ENCODE assay signal across 1 cellular context in the genomic region with DNA sequence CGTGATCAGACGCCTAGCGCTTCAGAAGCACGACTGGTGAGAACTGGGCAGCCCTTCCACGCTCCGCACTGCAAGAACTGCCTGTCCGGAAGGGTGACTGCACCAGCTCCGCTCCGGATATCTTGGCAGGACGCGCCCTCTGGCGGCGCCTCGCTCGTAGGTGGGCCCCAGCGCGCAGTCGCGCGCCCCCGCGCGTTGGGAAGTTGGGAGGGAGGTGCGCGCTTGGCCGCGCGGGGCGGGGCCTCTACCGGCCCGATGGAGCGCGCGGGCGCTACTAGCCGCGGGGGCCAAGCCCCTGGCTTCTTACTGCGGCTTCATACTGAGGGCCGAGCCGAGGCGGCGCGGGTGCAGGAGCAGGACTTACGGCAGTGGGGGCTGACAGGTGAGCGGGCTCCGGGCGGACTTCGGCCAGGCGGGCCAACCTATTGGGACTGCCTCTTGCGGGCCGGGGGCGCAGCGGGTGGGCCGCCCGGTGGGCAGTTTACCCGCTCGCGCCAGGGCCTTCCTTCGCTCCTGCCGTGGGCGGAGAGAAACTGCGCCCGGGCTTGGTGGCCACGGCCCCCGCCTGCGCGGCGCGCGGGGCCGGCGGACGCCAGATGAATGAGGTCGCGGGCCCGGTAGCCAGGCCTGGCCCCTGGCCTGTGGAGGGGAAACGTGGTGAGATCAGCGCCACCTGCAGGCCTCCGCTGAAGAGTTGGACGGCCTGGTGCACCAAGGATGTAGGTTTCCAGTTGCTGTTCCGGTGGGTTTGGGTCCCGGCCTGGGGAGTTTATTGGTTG.
TF ChIP-seq lines count a peak whose summit lies in the region.

A gene (plus strand): TSS at position 236 of the 779 bp plus-strand sequence. CDS start 20 bp downstream, at position 256.

TF ChIP-seq in HEK293, 187 proteins besides CTCF, POLR2A, EP300 and RAD21 (continued from another document and continues in another):
- TF ChIP-seq SETDB1 (IDR thresholded peaks at IDR 0.05; ENCODE audit: insufficient read length, low read length) = no peak
- TF ChIP-seq BCL11B (tag by site-specific recombination; IDR thresholded peaks at IDR 0.05; ENCODE audit: low read depth) = no peak; the same call in 1 of the 2 replicates
- peak; percentile 74 for TF ChIP-seq ZNF341 (tag by site-specific recombination; IDR thresholded peaks at IDR 0.05; ENCODE audit: low read depth)
- TF ChIP-seq ZNF311 (tag by site-specific recombination; IDR thresholded peaks at IDR 0.05; ENCODE audit: borderline replicate concordance) = no peak
- TF ChIP-seq KLF9 (tag by site-specific recombination; IDR thresholded peaks at IDR 0.05; ENCODE audit: low read depth) = peak; percentile 56; the same call in 1 of the 2 replicates
- TF ChIP-seq ZNF560 (tag by site-specific recombination; IDR thresholded peaks at IDR 0.05; ENCODE audit: borderline replicate concordance) = no peak
- TF ChIP-seq ZNF239 (tag by site-specific recombination; IDR thresholded peaks at IDR 0.05) = no peak
- TF ChIP-seq ZBTB1 (tag by site-specific recombination; IDR thresholded peaks at IDR 0.05) = no peak
- no peak for TF ChIP-seq GLI4 (tag by site-specific recombination; IDR thresholded peaks at IDR 0.05)
- TF ChIP-seq HOXD13 (CRISPR knock-in tag; IDR thresholded peaks at IDR 0.05; ENCODE audit: borderline replicate concordance) = no peak
- TF ChIP-seq, protein P1, sequence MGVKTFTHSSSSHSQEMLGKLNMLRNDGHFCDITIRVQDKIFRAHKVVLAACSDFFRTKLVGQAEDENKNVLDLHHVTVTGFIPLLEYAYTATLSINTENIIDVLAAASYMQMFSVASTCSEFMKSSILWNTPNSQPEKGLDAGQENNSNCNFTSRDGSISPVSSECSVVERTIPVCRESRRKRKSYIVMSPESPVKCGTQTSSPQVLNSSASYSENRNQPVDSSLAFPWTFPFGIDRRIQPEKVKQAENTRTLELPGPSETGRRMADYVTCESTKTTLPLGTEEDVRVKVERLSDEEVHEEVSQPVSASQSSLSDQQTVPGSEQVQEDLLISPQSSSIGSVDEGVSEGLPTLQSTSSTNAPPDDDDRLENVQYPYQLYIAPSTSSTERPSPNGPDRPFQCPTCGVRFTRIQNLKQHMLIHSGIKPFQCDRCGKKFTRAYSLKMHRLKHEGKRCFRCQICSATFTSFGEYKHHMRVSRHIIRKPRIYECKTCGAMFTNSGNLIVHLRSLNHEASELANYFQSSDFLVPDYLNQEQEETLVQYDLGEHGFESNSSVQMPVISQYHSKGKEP (tag by site-specific recombination; IDR thresholded peaks at IDR 0.05) = peak; percentile 74
- TF ChIP-seq, protein P2, sequence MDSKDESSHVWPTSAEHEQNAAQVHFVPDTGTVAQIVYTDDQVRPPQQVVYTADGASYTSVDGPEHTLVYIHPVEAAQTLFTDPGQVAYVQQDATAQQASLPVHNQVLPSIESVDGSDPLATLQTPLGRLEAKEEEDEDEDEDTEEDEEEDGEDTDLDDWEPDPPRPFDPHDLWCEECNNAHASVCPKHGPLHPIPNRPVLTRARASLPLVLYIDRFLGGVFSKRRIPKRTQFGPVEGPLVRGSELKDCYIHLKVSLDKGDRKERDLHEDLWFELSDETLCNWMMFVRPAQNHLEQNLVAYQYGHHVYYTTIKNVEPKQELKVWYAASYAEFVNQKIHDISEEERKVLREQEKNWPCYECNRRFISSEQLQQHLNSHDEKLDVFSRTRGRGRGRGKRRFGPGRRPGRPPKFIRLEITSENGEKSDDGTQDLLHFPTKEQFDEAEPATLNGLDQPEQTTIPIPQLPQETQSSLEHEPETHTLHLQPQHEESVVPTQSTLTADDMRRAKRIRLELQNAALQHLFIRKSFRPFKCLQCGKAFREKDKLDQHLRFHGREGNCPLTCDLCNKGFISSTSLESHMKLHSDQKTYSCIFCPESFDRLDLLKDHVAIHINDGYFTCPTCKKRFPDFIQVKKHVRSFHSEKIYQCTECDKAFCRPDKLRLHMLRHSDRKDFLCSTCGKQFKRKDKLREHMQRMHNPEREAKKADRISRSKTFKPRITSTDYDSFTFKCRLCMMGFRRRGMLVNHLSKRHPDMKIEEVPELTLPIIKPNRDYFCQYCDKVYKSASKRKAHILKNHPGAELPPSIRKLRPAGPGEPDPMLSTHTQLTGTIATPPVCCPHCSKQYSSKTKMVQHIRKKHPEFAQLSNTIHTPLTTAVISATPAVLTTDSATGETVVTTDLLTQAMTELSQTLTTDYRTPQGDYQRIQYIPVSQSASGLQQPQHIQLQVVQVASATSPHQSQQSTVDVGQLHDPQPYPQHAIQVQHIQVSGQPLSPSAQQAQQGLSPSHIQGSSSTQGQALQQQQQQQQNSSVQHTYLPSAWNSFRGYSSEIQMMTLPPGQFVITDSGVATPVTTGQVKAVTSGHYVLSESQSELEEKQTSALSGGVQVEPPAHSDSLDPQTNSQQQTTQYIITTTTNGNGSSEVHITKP (tag by site-specific recombination; IDR thresholded peaks at IDR 0.05) = peak; percentile 58
- no peak; the same call in 1 of the 2 replicates for TF ChIP-seq REPIN1 (tag by site-specific recombination; IDR thresholded peaks at IDR 0.05; ENCODE audit: low read depth)
- TF ChIP-seq ZNF24 (tag by site-specific recombination; IDR thresholded peaks at IDR 0.05) = peak; percentile 41; the same call in 1 of the 2 replicates
- TF ChIP-seq, protein P3, sequence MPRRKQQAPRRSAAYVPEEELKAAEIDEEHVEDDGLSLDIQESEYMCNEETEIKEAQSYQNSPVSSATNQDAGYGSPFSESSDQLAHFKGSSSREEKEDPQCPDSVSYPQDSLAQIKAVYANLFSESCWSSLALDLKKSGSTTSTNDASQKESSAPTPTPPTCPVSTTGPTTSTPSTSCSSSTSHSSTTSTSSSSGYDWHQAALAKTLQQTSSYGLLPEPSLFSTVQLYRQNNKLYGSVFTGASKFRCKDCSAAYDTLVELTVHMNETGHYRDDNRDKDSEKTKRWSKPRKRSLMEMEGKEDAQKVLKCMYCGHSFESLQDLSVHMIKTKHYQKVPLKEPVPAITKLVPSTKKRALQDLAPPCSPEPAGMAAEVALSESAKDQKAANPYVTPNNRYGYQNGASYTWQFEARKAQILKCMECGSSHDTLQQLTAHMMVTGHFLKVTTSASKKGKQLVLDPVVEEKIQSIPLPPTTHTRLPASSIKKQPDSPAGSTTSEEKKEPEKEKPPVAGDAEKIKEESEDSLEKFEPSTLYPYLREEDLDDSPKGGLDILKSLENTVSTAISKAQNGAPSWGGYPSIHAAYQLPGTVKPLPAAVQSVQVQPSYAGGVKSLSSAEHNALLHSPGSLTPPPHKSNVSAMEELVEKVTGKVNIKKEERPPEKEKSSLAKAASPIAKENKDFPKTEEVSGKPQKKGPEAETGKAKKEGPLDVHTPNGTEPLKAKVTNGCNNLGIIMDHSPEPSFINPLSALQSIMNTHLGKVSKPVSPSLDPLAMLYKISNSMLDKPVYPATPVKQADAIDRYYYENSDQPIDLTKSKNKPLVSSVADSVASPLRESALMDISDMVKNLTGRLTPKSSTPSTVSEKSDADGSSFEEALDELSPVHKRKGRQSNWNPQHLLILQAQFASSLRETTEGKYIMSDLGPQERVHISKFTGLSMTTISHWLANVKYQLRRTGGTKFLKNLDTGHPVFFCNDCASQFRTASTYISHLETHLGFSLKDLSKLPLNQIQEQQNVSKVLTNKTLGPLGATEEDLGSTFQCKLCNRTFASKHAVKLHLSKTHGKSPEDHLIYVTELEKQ (tag by site-specific recombination; IDR thresholded peaks at IDR 0.05; ENCODE audit: borderline replicate concordance) = no peak; the same call in 1 of the 2 replicates
- no peak; the same call in 1 of the 2 replicates for TF ChIP-seq ZNF501 (tag by site-specific recombination; IDR thresholded peaks at IDR 0.05)
- no peak for TF ChIP-seq ZNF223 (tag by site-specific recombination; IDR thresholded peaks at IDR 0.05)
- peak; percentile 58 for TF ChIP-seq SP2 (tag by site-specific recombination; IDR thresholded peaks at IDR 0.05)
- TF ChIP-seq, protein P4, sequence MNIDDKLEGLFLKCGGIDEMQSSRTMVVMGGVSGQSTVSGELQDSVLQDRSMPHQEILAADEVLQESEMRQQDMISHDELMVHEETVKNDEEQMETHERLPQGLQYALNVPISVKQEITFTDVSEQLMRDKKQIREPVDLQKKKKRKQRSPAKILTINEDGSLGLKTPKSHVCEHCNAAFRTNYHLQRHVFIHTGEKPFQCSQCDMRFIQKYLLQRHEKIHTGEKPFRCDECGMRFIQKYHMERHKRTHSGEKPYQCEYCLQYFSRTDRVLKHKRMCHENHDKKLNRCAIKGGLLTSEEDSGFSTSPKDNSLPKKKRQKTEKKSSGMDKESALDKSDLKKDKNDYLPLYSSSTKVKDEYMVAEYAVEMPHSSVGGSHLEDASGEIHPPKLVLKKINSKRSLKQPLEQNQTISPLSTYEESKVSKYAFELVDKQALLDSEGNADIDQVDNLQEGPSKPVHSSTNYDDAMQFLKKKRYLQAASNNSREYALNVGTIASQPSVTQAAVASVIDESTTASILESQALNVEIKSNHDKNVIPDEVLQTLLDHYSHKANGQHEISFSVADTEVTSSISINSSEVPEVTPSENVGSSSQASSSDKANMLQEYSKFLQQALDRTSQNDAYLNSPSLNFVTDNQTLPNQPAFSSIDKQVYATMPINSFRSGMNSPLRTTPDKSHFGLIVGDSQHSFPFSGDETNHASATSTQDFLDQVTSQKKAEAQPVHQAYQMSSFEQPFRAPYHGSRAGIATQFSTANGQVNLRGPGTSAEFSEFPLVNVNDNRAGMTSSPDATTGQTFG (tag by site-specific recombination; IDR thresholded peaks at IDR 0.05; ENCODE audit: borderline replicate concordance) = no peak
- TF ChIP-seq, protein P5, sequence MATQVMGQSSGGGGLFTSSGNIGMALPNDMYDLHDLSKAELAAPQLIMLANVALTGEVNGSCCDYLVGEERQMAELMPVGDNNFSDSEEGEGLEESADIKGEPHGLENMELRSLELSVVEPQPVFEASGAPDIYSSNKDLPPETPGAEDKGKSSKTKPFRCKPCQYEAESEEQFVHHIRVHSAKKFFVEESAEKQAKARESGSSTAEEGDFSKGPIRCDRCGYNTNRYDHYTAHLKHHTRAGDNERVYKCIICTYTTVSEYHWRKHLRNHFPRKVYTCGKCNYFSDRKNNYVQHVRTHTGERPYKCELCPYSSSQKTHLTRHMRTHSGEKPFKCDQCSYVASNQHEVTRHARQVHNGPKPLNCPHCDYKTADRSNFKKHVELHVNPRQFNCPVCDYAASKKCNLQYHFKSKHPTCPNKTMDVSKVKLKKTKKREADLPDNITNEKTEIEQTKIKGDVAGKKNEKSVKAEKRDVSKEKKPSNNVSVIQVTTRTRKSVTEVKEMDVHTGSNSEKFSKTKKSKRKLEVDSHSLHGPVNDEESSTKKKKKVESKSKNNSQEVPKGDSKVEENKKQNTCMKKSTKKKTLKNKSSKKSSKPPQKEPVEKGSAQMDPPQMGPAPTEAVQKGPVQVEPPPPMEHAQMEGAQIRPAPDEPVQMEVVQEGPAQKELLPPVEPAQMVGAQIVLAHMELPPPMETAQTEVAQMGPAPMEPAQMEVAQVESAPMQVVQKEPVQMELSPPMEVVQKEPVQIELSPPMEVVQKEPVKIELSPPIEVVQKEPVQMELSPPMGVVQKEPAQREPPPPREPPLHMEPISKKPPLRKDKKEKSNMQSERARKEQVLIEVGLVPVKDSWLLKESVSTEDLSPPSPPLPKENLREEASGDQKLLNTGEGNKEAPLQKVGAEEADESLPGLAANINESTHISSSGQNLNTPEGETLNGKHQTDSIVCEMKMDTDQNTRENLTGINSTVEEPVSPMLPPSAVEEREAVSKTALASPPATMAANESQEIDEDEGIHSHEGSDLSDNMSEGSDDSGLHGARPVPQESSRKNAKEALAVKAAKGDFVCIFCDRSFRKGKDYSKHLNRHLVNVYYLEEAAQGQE (tag by site-specific recombination; IDR thresholded peaks at IDR 0.05) = no peak
- TF ChIP-seq ZBTB7A (tag by site-specific recombination; IDR thresholded peaks at IDR 0.05; ENCODE audit: low read depth) = no peak; the same call in 1 of the 2 replicates
- peak; percentile 85 for TF ChIP-seq ZNF660 (tag by site-specific recombination; IDR thresholded peaks at IDR 0.05)
- no peak for TF ChIP-seq ZNF548 (tag by site-specific recombination; IDR thresholded peaks at IDR 0.05)
- peak; percentile 10; the same call in 1 of the 2 replicates for TF ChIP-seq ZNF596 (tag by site-specific recombination; IDR thresholded peaks at IDR 0.05)
- no peak for TF ChIP-seq ZNF175 (tag by site-specific recombination; IDR thresholded peaks at IDR 0.05)
- TF ChIP-seq ZNF292 (tag by site-specific recombination; IDR thresholded peaks at IDR 0.05; ENCODE audit: borderline replicate concordance, low read depth) = no peak
- peak; percentile 93 for TF ChIP-seq ZFHX2 (tag by site-specific recombination; conservative IDR thresholded peaks at IDR 0.05)
- no peak for TF ChIP-seq ZNF266 (tag by site-specific recombination; IDR thresholded peaks at IDR 0.05; ENCODE audit: low read depth)
- TF ChIP-seq ZSCAN30 (tag by site-specific recombination; IDR thresholded peaks at IDR 0.05) = peak; percentile 93
- no peak for TF ChIP-seq ZNF707 (tag by site-specific recombination; IDR thresholded peaks at IDR 0.05)
- TF ChIP-seq ZNF555 (tag by site-specific recombination; conservative IDR thresholded peaks at IDR 0.05) = no peak
- TF ChIP-seq SP7 (tag by site-specific recombination; IDR thresholded peaks at IDR 0.05) = peak; percentile 61; the same call in 1 of the 2 replicates
- TF ChIP-seq, protein P6, sequence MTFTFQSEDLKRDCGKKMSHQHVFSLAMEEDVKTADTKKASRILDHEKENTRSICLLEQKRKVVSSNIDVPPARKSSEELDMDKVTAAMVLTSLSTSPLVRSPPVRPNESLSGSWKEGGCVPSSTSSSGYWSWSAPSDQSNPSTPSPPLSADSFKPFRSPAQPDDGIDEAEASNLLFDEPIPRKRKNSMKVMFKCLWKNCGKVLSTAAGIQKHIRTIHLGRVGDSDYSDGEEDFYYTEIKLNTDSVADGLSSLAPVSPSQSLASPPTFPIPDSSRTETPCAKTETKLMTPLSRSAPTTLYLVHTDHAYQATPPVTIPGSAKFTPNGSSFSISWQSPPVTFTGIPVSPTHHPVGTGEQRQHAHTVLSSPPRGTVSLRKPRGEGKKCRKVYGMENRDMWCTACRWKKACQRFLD (tag by site-specific recombination; IDR thresholded peaks at IDR 0.05) = no peak
- no peak for TF ChIP-seq ZNF510 (tag by site-specific recombination; IDR thresholded peaks at IDR 0.05; ENCODE audit: insufficient replicate concordance)
- TF ChIP-seq ZNF626 (tag by site-specific recombination; IDR thresholded peaks at IDR 0.05) = no peak
- no peak for TF ChIP-seq SALL2 (tag by site-specific recombination; IDR thresholded peaks at IDR 0.05; ENCODE audit: borderline replicate concordance)
- TF ChIP-seq, protein P7, sequence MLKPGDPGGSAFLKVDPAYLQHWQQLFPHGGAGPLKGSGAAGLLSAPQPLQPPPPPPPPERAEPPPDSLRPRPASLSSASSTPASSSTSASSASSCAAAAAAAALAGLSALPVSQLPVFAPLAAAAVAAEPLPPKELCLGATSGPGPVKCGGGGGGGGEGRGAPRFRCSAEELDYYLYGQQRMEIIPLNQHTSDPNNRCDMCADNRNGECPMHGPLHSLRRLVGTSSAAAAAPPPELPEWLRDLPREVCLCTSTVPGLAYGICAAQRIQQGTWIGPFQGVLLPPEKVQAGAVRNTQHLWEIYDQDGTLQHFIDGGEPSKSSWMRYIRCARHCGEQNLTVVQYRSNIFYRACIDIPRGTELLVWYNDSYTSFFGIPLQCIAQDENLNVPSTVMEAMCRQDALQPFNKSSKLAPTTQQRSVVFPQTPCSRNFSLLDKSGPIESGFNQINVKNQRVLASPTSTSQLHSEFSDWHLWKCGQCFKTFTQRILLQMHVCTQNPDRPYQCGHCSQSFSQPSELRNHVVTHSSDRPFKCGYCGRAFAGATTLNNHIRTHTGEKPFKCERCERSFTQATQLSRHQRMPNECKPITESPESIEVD (tag by site-specific recombination; IDR thresholded peaks at IDR 0.05) = no peak
- TF ChIP-seq ZNF514 (tag by site-specific recombination; IDR thresholded peaks at IDR 0.05) = no peak
- TF ChIP-seq ZNF350 (tag by site-specific recombination; IDR thresholded peaks at IDR 0.05) = no peak
- TF ChIP-seq, protein P8, sequence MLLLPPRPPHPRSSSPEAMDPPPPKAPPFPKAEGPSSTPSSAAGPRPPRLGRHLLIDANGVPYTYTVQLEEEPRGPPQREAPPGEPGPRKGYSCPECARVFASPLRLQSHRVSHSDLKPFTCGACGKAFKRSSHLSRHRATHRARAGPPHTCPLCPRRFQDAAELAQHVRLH (tag by site-specific recombination; IDR thresholded peaks at IDR 0.05) = peak; percentile 56; the same call in 1 of the 2 replicates
